In the genomic region with DNA sequence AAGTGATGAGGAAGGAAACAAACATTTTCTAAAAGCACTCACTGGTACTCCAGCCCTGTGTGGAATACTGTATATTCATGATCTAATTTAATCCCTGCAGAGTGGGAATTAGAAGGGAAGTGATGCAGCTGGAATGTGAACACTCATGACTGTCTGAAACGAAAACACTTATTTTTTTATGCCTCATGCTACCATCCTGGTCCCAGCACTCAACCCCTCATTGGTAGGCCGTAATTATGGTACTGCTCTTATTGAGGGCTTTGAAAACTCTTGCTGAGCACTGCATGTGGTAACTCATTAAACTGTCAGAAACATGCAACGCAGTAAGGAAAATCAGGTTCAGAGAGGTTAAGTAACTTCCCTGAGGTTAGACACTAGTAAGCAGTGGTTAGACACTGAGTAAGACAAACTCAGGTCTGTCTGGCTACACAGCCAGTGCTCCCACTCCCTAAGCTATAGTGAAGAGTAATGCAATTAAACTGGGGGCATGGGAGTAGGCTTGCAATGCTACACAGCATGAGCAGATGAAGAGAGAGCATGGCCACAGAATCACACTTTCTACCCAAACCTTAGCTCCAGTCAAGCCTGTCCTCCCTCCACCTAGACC, we compare ENCODE assay signal across 1 cellular context.
A peak's percentile ranks its signal among the peaks of the same experiment; 100 is the strongest.
TF ChIP-seq lines count a peak whose summit lies in the region.

No MANE protein-coding gene starts in this region.

TF ChIP-seq in HEK293, 187 proteins besides CTCF, POLR2A, EP300 and RAD21 (continued from another document):
- TF ChIP-seq, protein P1, sequence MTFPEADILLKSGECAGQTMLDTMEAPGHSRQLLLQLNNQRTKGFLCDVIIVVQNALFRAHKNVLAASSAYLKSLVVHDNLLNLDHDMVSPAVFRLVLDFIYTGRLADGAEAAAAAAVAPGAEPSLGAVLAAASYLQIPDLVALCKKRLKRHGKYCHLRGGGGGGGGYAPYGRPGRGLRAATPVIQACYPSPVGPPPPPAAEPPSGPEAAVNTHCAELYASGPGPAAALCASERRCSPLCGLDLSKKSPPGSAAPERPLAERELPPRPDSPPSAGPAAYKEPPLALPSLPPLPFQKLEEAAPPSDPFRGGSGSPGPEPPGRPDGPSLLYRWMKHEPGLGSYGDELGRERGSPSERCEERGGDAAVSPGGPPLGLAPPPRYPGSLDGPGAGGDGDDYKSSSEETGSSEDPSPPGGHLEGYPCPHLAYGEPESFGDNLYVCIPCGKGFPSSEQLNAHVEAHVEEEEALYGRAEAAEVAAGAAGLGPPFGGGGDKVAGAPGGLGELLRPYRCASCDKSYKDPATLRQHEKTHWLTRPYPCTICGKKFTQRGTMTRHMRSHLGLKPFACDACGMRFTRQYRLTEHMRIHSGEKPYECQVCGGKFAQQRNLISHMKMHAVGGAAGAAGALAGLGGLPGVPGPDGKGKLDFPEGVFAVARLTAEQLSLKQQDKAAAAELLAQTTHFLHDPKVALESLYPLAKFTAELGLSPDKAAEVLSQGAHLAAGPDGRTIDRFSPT (tag by site-specific recombination; IDR thresholded peaks at IDR 0.05), result no peak
- no peak for TF ChIP-seq ZNF133 (tag by site-specific recombination; IDR thresholded peaks at IDR 0.05)
- no peak for TF ChIP-seq ZNF302 (tag by site-specific recombination; IDR thresholded peaks at IDR 0.05; ENCODE audit: low read depth)
- no peak for TF ChIP-seq ZBTB1 (tag by site-specific recombination; IDR thresholded peaks at IDR 0.05)
- TF ChIP-seq ZNF473 (tag by site-specific recombination; IDR thresholded peaks at IDR 0.05), result no peak
- TF ChIP-seq ZNF837 (tag by site-specific recombination; IDR thresholded peaks at IDR 0.05), result no peak
- no peak for TF ChIP-seq ZNF544 (tag by site-specific recombination; IDR thresholded peaks at IDR 0.05)
- TF ChIP-seq ZNF19 (tag by site-specific recombination; IDR thresholded peaks at IDR 0.05; ENCODE audit: low read depth), result no peak
- no peak for TF ChIP-seq KLF7 (tag by site-specific recombination; IDR thresholded peaks at IDR 0.05; ENCODE audit: borderline replicate concordance)
- no peak for TF ChIP-seq ZNF549 (tag by site-specific recombination; IDR thresholded peaks at IDR 0.05)
- no peak for TF ChIP-seq SCRT1 (tag by site-specific recombination; IDR thresholded peaks at IDR 0.05; ENCODE audit: borderline replicate concordance)
- TF ChIP-seq ZBTB20 (tag by site-specific recombination; IDR thresholded peaks at IDR 0.05), result no peak
- TF ChIP-seq ZNF677 (tag by site-specific recombination; IDR thresholded peaks at IDR 0.05), result no peak
- TF ChIP-seq ZNF223 (tag by site-specific recombination; IDR thresholded peaks at IDR 0.05), result no peak
- TF ChIP-seq FEZF1 (tag by site-specific recombination; IDR thresholded peaks at IDR 0.05), result peak; percentile 65
- TF ChIP-seq, protein P2, sequence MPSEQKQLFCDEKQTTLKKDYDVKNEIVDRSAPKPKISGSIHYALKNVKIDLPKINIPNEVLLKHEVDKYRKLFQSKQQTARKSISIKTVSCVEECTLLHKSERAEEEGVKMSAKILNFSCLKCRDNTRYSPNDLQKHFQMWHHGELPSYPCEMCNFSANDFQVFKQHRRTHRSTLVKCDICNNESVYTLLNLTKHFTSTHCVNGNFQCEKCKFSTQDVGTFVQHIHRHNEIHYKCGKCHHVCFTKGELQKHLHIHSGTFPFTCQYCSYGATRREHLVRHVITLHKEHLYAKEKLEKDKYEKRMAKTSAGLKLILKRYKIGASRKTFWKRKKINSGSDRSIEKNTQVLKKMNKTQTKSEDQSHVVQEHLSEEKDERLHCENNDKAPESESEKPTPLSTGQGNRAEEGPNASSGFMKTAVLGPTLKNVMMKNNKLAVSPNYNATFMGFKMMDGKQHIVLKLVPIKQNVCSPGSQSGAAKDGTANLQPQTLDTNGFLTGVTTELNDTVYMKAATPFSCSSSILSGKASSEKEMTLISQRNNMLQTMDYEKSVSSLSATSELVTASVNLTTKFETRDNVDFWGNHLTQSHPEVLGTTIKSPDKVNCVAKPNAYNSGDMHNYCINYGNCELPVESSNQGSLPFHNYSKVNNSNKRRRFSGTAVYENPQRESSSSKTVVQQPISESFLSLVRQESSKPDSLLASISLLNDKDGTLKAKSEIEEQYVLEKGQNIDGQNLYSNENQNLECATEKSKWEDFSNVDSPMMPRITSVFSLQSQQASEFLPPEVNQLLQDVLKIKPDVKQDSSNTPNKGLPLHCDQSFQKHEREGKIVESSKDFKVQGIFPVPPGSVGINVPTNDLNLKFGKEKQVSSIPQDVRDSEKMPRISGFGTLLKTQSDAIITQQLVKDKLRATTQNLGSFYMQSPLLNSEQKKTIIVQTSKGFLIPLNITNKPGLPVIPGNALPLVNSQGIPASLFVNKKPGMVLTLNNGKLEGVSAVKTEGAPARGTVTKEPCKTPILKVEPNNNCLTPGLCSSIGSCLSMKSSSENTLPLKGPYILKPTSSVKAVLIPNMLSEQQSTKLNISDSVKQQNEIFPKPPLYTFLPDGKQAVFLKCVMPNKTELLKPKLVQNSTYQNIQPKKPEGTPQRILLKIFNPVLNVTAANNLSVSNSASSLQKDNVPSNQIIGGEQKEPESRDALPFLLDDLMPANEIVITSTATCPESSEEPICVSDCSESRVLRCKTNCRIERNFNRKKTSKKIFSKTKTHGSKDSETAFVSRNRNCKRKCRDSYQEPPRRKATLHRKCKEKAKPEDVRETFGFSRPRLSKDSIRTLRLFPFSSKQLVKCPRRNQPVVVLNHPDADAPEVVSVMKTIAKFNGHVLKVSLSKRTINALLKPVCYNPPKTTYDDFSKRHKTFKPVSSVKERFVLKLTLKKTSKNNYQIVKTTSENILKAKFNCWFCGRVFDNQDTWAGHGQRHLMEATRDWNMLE (tag by site-specific recombination; conservative IDR thresholded peaks at IDR 0.05; ENCODE audit: low read depth), result no peak
- TF ChIP-seq SP7 (tag by site-specific recombination; IDR thresholded peaks at IDR 0.05), result peak; percentile 55; the same call in 1 of the 2 replicates
- no peak for TF ChIP-seq ZNF155 (tag by site-specific recombination; IDR thresholded peaks at IDR 0.05)
- TF ChIP-seq, protein P3, sequence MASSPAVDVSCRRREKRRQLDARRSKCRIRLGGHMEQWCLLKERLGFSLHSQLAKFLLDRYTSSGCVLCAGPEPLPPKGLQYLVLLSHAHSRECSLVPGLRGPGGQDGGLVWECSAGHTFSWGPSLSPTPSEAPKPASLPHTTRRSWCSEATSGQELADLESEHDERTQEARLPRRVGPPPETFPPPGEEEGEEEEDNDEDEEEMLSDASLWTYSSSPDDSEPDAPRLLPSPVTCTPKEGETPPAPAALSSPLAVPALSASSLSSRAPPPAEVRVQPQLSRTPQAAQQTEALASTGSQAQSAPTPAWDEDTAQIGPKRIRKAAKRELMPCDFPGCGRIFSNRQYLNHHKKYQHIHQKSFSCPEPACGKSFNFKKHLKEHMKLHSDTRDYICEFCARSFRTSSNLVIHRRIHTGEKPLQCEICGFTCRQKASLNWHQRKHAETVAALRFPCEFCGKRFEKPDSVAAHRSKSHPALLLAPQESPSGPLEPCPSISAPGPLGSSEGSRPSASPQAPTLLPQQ (tag by site-specific recombination; IDR thresholded peaks at IDR 0.05), result no peak
- no peak for TF ChIP-seq ZNF621 (tag by site-specific recombination; IDR thresholded peaks at IDR 0.05)
- no peak for TF ChIP-seq MZF1 (tag by site-specific recombination; IDR thresholded peaks at IDR 0.05; ENCODE audit: borderline replicate concordance)
- TF ChIP-seq ZIC2 (tag by site-specific recombination; IDR thresholded peaks at IDR 0.05), result peak; percentile 35; the same call in 1 of the 2 replicates
- TF ChIP-seq EGR2 (tag by site-specific recombination; IDR thresholded peaks at IDR 0.05; ENCODE audit: low read depth), result no peak
